In genomic region chr15:78422571-78423340, GRCh38 we compare ENCODE assay signal across 8 cellular contexts. TPM values are rescaled to one million over a fixed set of nuclear protein-coding genes. Genes with fewer than 3 reads are reported as not detected.
A peak's percentile ranks its signal among the peaks of the same experiment; 100 is the strongest.
DNase-seq lines count a peak whose midpoint lies in the region; ATAC-seq and TF ChIP-seq lines count a peak whose summit lies in the region.

No MANE protein-coding gene starts in this region.

- intact Hi-C loops in left cardiac atrium (cut with DNase I): loop anchor here (2.0 to 10.0 kb wide), 3 partner anchors 114 to 308 kb away; no protein-coding TSS in a partner anchor

- POLR2A ChIA-PET in GM10248 (lab: Yijun Ruan, JAX) (no interaction called here), T-cell (lab: Charles Lee) (interaction anchor here in 1 of 2 donors (0.6 kb wide), 1 partner anchor 466 kb away, joined by 3 read pairs; no protein-coding TSS in a partner anchor)

- no peaks in the 10 kb centered on the region for H3K36me3 Mint-ChIP-seq in T-cell
- no peaks in the 10 kb centered on the region for H3K36me3 Mint-ChIP-seq in activated naive CD8-positive, alpha-beta T cell treated with anti-CD3 and anti-CD28 coated beads, Interleukin-2, amount 50 U/mL, for 24 hours (ENCODE audit: low read depth)

- H3K4me3 Mint-ChIP-seq in T-cell: no peak overlapping the region
- no peak overlapping the region for H3K4me3 Mint-ChIP-seq in activated naive CD8-positive, alpha-beta T cell treated with anti-CD3 and anti-CD28 coated beads, Interleukin-2, amount 50 U/mL, for 24 hours

- H3K4me1 Mint-ChIP-seq in T-cell: peaks cover 8 to 17% (median 13%) of the 10 kb centered on the region in 3 donors
- peaks cover 17% of the 10 kb centered on the region for H3K4me1 Mint-ChIP-seq in activated naive CD8-positive, alpha-beta T cell treated with anti-CD3 and anti-CD28 coated beads, Interleukin-2, amount 50 U/mL, for 24 hours

- no peaks in the 10 kb centered on the region for H3K9me3 Mint-ChIP-seq in T-cell
- no peaks in the 10 kb centered on the region for H3K9me3 Mint-ChIP-seq in activated naive CD8-positive, alpha-beta T cell treated with anti-CD3 and anti-CD28 coated beads, Interleukin-2, amount 50 U/mL, for 24 hours

- no peak overlapping the region for H3K27ac Mint-ChIP-seq in T-cell
- H3K27ac Mint-ChIP-seq in activated naive CD8-positive, alpha-beta T cell treated with anti-CD3 and anti-CD28 coated beads, Interleukin-2, amount 50 U/mL, for 24 hours: no peak overlapping the region

- peaks cover 0 to 11% of the 10 kb centered on the region in 2 donors for H3K27me3 Mint-ChIP-seq in T-cell
- peaks cover 10% of the 10 kb centered on the region for H3K27me3 Mint-ChIP-seq in activated naive CD8-positive, alpha-beta T cell treated with anti-CD3 and anti-CD28 coated beads, Interleukin-2, amount 50 U/mL, for 24 hours

- ATAC-seq in T-cell (replicated peaks in 1 of 4): peak; percentile 76 to 87 (median 80)
- ATAC-seq in activated naive CD8-positive, alpha-beta T cell treated with anti-CD3 and anti-CD28 coated beads, Interleukin-2, amount 50 U/mL, for 24 hours: peak; percentile 74
- ATAC-seq in left cardiac atrium: peak; percentile 65 to 73
- ATAC-seq in HG03108 (IDR thresholded peaks at IDR 0.05; ENCODE audit: unreplicated experiment): no peak
- ATAC-seq in GM21367 (IDR thresholded peaks at IDR 0.05; ENCODE audit: unreplicated experiment): no peak

- CTCF ChIA-PET in GM10248 (lab: Yijun Ruan, JAX) (interaction anchor here (0.7 to 5.3 kb wide), 27 partner anchors 9 to 464 kb away, joined by 3 to 57 read pairs (median 5); partner anchors contain the start of genes IREB2 and SKIC8), T-cell (lab: Charles Lee) (interaction anchor here (0.5 to 1.5 kb wide), 8 partner anchors 15 to 573 kb away, joined by 3 to 9 read pairs (median 4); partner anchors contain the start of gene IREB2 (in 1 of the 2))

- DNase-seq in GM10248 (ENCODE audit: extremely low spot score) (peak; percentile 75), NCI-H1105 treated with DMSO at 0.1 percent for 48 hours (lab: John Stamatoyannopoulos, UW) (peak; percentile 57), T-cell (peak; percentile 22 to 65 (median 51)), left cardiac atrium (peak; percentile 55), retina (peak; percentile 78)
- DNase-seq in activated naive CD8-positive, alpha-beta T cell treated with anti-CD3 and anti-CD28 coated beads, Interleukin-2, amount 50 U/mL, for 24 hours: peak; percentile 68

- TF ChIP-seq CTCF in GM10248 (IDR thresholded peaks at IDR 0.05; ENCODE audit: control extremely low read depth, extremely low read depth, low read depth, missing control alignments): peak; percentile 92

RNA-seq across cellular contexts. Expression of gene IREB2, which starts 15.3 kb away (rescaled TPM):
- total RNA-seq in T-cell (10 to 100 TPM; 58.7 to 71.5 (median 65.1) TPM), left cardiac atrium (10 to 100 TPM; 29.5 to 31.0 TPM)

Comparison
In these comparisons a context has a peak if more than half of its experiments do, and no peak if none do; other contexts are left out.
1. ATAC-seq: peak in T-cell (4 of 4), activated naive CD8-positive, alpha-beta T cell treated with anti-CD3 and anti-CD28 coated beads, Interleukin-2, amount 50 U/mL, for 24 hours (single experiment) and left cardiac atrium (2 of 2); none in HG03108 (single experiment) and GM21367 (single experiment).
2. Peak in every context shown above with its lines, with median percentiles within 50 percentile points of each other: DNase-seq.